ENCODE assay signal across 2 cellular contexts in the genomic region with DNA sequence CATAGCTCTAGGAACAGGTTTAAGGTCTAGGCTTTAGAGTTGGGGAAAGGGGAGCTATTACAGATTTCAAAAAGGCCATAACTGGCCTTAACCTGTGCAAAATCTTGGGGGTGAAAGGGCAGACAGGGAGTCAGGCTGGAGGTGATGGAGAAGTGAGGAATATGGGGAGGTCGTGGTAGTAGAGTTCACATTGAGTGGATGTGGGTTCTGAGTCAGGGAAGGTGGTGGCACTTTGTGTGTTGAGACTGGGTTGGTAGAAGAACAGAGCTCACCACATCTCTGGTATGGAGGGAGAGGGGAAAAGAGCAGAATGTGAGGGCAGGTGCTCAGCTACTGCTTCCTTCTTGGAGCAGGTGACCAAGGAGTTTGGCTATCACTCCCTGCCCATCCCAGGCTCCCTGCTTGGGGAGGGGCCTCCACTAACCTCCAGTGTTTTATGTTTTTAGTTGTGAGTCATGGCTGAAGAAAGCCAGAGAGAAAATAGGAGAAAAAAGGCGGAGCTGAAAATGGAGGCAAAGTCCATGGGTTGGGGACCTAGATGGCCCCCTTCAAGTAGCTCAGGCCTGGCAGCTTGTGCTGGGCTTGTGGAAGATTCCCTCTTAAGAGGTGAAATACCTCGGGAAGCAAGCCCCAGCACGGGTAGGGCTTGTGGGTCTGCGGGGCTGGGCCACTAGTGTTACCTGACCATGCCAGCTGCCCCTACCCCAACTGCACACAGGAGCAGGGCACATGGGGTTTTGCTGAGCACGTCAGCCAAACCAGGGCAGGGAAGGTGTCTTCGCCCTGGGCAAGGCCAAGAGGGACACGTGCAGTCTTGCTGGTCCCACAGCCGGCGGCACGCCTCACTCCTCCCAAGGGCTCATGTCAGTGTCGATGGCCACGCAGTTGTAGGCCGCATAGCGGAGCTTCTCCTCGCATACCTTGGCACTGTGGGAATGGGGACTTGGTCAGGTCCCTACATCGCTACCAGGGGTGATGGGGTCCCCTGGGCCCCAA.
TF ChIP-seq lines count a peak whose summit lies in the region.

No MANE protein-coding gene starts in this region.

TF ChIP-seq in IMR-90, 13 proteins besides CTCF, POLR2A, EP300 and RAD21:
- TF ChIP-seq RFX5 (IDR thresholded peaks at IDR 0.05; ENCODE audit: low read depth, low read length) (no peak), FOS (IDR thresholded peaks at IDR 0.05; ENCODE audit: low read depth, low read length) (no peak), MAZ (IDR thresholded peaks at IDR 0.05; ENCODE audit: borderline replicate concordance, low read depth, low read length) (no peak), BHLHE40 (IDR thresholded peaks at IDR 0.05; ENCODE audit: low read depth, low read length) (no peak), MAFK (IDR thresholded peaks at IDR 0.05; ENCODE audit: low read depth, low read length) (no peak), CEBPB (IDR thresholded peaks at IDR 0.05; ENCODE audit: low read depth, low read length) (no peak), SMC3 (IDR thresholded peaks at IDR 0.05; ENCODE audit: low read depth, low read length) (no peak), USF2 (IDR thresholded peaks at IDR 0.05; ENCODE audit: low read depth, low read length) (no peak), NFE2L2 (IDR thresholded peaks at IDR 0.05; ENCODE audit: low read depth, low read length) (no peak), RCOR1 (IDR thresholded peaks at IDR 0.05; ENCODE audit: insufficient replicate concordance, low read length) (no peak), MXI1 (IDR thresholded peaks at IDR 0.05; ENCODE audit: borderline replicate concordance, low read depth, low read length) (no peak), ELK1 (IDR thresholded peaks at IDR 0.05; ENCODE audit: borderline replicate concordance, low read depth, low read length) (no peak), CHD1 (IDR thresholded peaks at IDR 0.05; ENCODE audit: low read depth, low read length) (no peak)

TF ChIP-seq in endothelial cell of umbilical vein, 7 proteins besides CTCF, POLR2A, EP300 and RAD21:
- TF ChIP-seq JUN (IDR thresholded peaks at IDR 0.05; ENCODE audit: borderline replicate concordance, insufficient read depth, insufficient read length, low read depth) (no peak), FOS (IDR thresholded peaks at IDR 0.05; ENCODE audit: borderline replicate concordance, insufficient read depth, low read length) (no peak)
